In the genomic region with DNA sequence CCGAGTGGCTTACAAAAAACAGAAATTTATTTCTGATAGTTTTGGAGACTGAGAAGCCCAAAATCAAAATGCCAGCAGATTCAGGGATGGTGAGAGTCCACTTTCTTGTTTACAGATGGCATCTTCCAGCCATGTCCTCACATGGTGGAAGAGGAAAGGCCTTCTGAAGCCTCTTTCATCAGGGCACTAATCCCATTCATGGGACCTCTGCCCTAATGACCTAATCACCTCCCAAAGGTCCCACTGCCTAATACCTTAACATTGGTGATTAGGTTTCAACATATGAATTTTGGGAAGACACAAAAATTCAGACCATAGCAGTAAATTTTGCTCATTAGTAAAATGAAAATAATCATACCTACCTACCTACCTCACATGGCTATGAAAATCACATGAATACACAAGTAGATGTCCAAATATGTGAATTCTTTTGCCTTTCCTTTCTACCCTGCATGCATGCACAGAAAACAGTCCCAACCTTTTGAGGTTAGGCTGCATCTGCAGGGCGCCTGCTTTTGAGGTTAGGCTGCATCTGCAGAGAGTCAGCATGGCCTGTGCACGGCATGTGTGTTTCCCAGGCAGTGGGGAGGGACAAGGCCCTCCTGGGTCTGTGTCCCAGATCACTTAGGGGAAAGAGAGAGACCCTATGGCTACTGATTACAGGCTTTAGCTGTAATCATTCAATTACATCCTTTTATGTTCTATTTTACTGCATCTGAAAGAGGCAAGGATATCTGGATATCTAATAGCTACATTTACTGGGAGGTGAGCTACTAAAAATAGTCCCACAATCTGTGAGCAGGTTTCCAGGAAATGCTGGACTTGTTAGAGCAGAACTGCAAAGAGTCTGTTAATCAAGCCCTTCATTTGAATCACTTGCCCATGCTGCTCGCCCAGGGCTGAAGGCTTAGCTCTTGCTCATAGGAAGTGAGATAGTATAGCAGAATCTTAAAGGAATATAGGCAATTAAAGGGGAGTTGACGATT, we compare ENCODE assay signal across 11 cellular contexts.
A peak's percentile ranks its signal among the peaks of the same experiment; 100 is the strongest.
DNase-seq lines count a peak whose midpoint lies in the region; ATAC-seq and TF ChIP-seq lines count a peak whose summit lies in the region.
"Had no signal": no experiment of that assay in that cellular context is flagged by ENCODE, and none has a peak within 500 bp of the region (broad histone marks: within the 10 kb centered on the region; RNA-seq: fewer than 3 reads in every experiment).

No MANE protein-coding gene starts in this region.

- BruUV-seq in Panc1 (replicated peaks; lab: Mats Ljungman, UMichigan): no TSS peak

- H3K9me3 ChIP-seq in cardiac muscle cell (ENCODE audit: low read depth) (no peaks in the 10 kb centered on the region), right cardiac atrium (ENCODE audit: control insufficient read depth, low read length) (no peaks in the 10 kb centered on the region), Panc1 (ENCODE audit: control insufficient read depth, insufficient read depth, low read depth, low read length) (no peaks in the 10 kb centered on the region), smooth muscle cell (replicated peaks; ENCODE audit: low read depth) (no peaks in the 10 kb centered on the region)

- H3K27me3 ChIP-seq in cardiac muscle cell (no peaks in the 10 kb centered on the region), right cardiac atrium (ENCODE audit: control insufficient read depth, insufficient read depth) (no peaks in the 10 kb centered on the region), Panc1 (ENCODE audit: control insufficient read depth, insufficient read depth, low read length) (no peaks in the 10 kb centered on the region), smooth muscle cell (ENCODE audit: low read depth) (no peaks in the 10 kb centered on the region)

- H3K79me2 ChIP-seq in smooth muscle cell (ENCODE audit: low read depth): no peaks in the 10 kb centered on the region

- peaks cover 8% of the 10 kb centered on the region for H3F3A ChIP-seq in smooth muscle cell (ENCODE audit: low read depth)

- H3K9ac ChIP-seq in smooth muscle cell (ENCODE audit: low read depth): no peak overlapping the region

- H3K27ac ChIP-seq in cardiac muscle cell: peak overlapping the region; percentile 31
- H3K27ac ChIP-seq in right cardiac atrium (ENCODE audit: low read length): no peak overlapping the region
- H3K27ac ChIP-seq in Panc1 (ENCODE audit: low read length): no peak overlapping the region
- peak overlapping the region; percentile 91 for H3K27ac ChIP-seq in smooth muscle cell (ENCODE audit: low read depth)

- CTCF ChIA-PET in Panc1 (lab: Charles Lee): no interaction called here

- in situ Hi-C loops in Panc1 (cut with HindIII; ENCODE audit: low pct_unique_long_range_greater_than_20kb, low sequenced_read_pairs): no loop called here

- POLR2A ChIA-PET in Panc1 (lab: Charles Lee): no interaction called here

- H3K4me2 ChIP-seq in smooth muscle cell: peak overlapping the region; percentile 41

- DNase-seq in cardiac muscle cell (ENCODE audit: low read depth in 1 of 2, low spot score in 1 of 2) (peak; percentile 43 to 60), right cardiac atrium (no peak), Panc1 (ENCODE audit: low read depth, low spot score) (no peak), epithelial cell of proximal tubule (ENCODE audit: low read depth) (peak; percentile 55), smooth muscle cell (lab: John Stamatoyannopoulos, UW; ENCODE audit: unreplicated experiment) (no peak), MV-4-11 (lab: John Stamatoyannopoulos, UW) (no peak), amniotic stem cell (lab: John Stamatoyannopoulos, UW) (no peak)
- DNase-seq: effector memory CD4-positive, alpha-beta T cell; stimulated activated naive CD4-positive, alpha-beta T cell treated with Interleukin-2 at 50 U/mL for 16 hours had no signal

- H3K4me1 ChIP-seq in cardiac muscle cell (ENCODE audit: low read depth) (peaks cover 22% of the 10 kb centered on the region), right cardiac atrium (ENCODE audit: control insufficient read depth, insufficient read depth, low read length) (no peaks in the 10 kb centered on the region), Panc1 (ENCODE audit: control insufficient read depth, insufficient read depth, low read length) (no peaks in the 10 kb centered on the region), smooth muscle cell (ENCODE audit: low read depth) (peaks cover 13% of the 10 kb centered on the region)

- peak overlapping the region; percentile 10 for H2AFZ ChIP-seq in smooth muscle cell (ENCODE audit: low read depth)

- 75% methylated on average over 5 of the region's 5 CpGs for WGBS in right cardiac atrium
- WGBS in smooth muscle cell (ENCODE audit: low lambda C conversion rate): 46% methylated on average over 5 of the region's 5 CpGs

- H3K4me3 ChIP-seq in cardiac muscle cell (no peak overlapping the region), right cardiac atrium (ENCODE audit: low read length) (no peak overlapping the region), Panc1 (ENCODE audit: low read depth in 2 of 2, low read length in 2 of 2) (no peak overlapping the region), epithelial cell of proximal tubule (ENCODE audit: low read depth, low read length) (no peak overlapping the region), smooth muscle cell (no peak overlapping the region)

- TF ChIP-seq CTCF in cardiac muscle cell (IDR thresholded peaks at IDR 0.05; ENCODE audit: low read depth, low read length) (no peak), Panc1 (IDR thresholded peaks at IDR 0.05) (no peak), epithelial cell of proximal tubule (conservative IDR thresholded peaks at IDR 0.05; ENCODE audit: low read depth, low read length) (no peak), smooth muscle cell (IDR thresholded peaks at IDR 0.05; ENCODE audit: borderline replicate concordance, insufficient read depth, poor library complexity, severe bottlenecking) (no peak)

- no peaks in the 10 kb centered on the region for H4K20me1 ChIP-seq in smooth muscle cell (ENCODE audit: low read depth)

- intact Hi-C loops in right cardiac atrium (cut with DNase I) (no loop called here), Panc1 (cut with micrococcal nuclease; ENCODE audit: unreplicated experiment) (no loop called here)

- ATAC-seq in right cardiac atrium (no peak), Panc1 (peak; percentile 56; the same call in 1 of the 2 replicates), GM18502 (IDR thresholded peaks at IDR 0.05; ENCODE audit: poor library complexity, unreplicated experiment) (no peak)
- ATAC-seq: activated T-helper 17 cell treated with anti-CD3 and anti-CD28 coated beads, Interleukin-2, amount 50 U/mL, for 72 hours had no signal

- no peaks in the 10 kb centered on the region for H3K36me3 ChIP-seq in cardiac muscle cell
- H3K36me3 ChIP-seq in Panc1 (ENCODE audit: control insufficient read depth, insufficient read depth, low read length): no peaks in the 10 kb centered on the region
- no peaks in the 10 kb centered on the region for H3K36me3 ChIP-seq in smooth muscle cell (ENCODE audit: low read depth)

Comparison
In these comparisons a context has a peak if more than half of its experiments do, and no peak if none do; other contexts are left out.
1. DNase-seq: peak in cardiac muscle cell (2 of 2) and epithelial cell of proximal tubule (single experiment); none in right cardiac atrium (0 of 3), Panc1 (single experiment), smooth muscle cell (single experiment), MV-4-11 (single experiment) and amniotic stem cell (single experiment).
2. H3K27ac ChIP-seq: peak in cardiac muscle cell (single experiment) and smooth muscle cell (single experiment); none in right cardiac atrium (single experiment) and Panc1 (single experiment).